Comparison of ENCODE assay signal across 31 cellular contexts in the genomic region with DNA sequence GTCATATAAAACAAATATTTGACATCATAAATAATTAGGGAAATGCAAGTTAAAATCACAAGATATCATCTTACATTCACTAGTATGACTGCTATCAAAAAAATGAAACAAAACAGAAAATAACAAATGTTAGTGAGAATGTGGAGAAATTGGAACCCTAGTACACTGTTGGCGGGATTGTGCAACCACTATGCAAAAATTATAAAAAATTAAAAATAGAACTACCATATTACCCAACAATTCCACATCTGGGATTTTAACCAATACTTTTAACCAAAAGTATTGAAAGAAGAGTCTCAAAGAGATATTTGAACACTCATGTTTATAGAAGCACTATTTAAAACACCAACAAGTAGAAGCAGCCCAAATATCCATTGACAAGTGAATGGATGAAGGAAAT.
"Had no signal": no experiment of that assay in that cellular context is flagged by ENCODE, and none has a peak within 500 bp of the region (broad histone marks: within the 10 kb centered on the region; RNA-seq: fewer than 3 reads in every experiment).

No MANE protein-coding gene starts in this region.

- H3K27ac Mint-ChIP-seq: activated CD4-positive, alpha-beta memory T cell treated with anti-CD3 and anti-CD28 coated beads, Interleukin-2, amount 10 ng/mL, durations not matched to agents 7 days and 5 days; activated CD4-positive, alpha-beta T cell treated with anti-CD3 and anti-CD28 coated beads, Interleukin-2, amount 10 ng/mL, durations not matched to agents 7 days and 5 days; activated naive CD4-positive, alpha-beta T cell treated with anti-CD3 and anti-CD28 coated beads, Interleukin-2, amount 50 U/mL, for 24 hours; activated naive CD8-positive, alpha-beta T cell treated with anti-CD3 and anti-CD28 coated beads for 36 hours; activated naive CD8-positive, alpha-beta T cell treated with anti-CD3 and anti-CD28 coated beads, Interleukin-2, amount 50 U/mL, for 24 hours; activated T-cell treated with anti-CD3 and anti-CD28 coated beads, Interleukin-2, amount 50 U/mL, for 24 hours; activated T-cell treated with anti-CD3 and anti-CD28 coated beads, Interleukin-2, amount 50 U/mL, for 72 hours; WTC11 had no signal

- H3K9me3 Mint-ChIP-seq: activated CD4-positive, alpha-beta memory T cell treated with anti-CD3 and anti-CD28 coated beads, Interleukin-2, amount 10 ng/mL, durations not matched to agents 7 days and 5 days; activated naive CD4-positive, alpha-beta T cell treated with anti-CD3 and anti-CD28 coated beads, Interleukin-2, amount 50 U/mL, for 24 hours; activated T-cell treated with anti-CD3 and anti-CD28 coated beads, Interleukin-2, amount 50 U/mL, for 72 hours had no signal

- H3K27me3 Mint-ChIP-seq: activated CD4-positive, alpha-beta memory T cell treated with anti-CD3 and anti-CD28 coated beads, Interleukin-2, amount 10 ng/mL, durations not matched to agents 7 days and 5 days; activated CD4-positive, alpha-beta T cell treated with anti-CD3 and anti-CD28 coated beads, Interleukin-2, amount 10 ng/mL, durations not matched to agents 7 days and 5 days; activated naive CD4-positive, alpha-beta T cell treated with anti-CD3 and anti-CD28 coated beads, Interleukin-2, amount 50 U/mL, for 24 hours; activated naive CD8-positive, alpha-beta T cell treated with anti-CD3 and anti-CD28 coated beads for 36 hours; activated naive CD8-positive, alpha-beta T cell treated with anti-CD3 and anti-CD28 coated beads, Interleukin-2, amount 50 U/mL, for 24 hours; activated T-cell treated with anti-CD3 and anti-CD28 coated beads, Interleukin-2, amount 50 U/mL, for 24 hours had no signal

- H3K4me3 ChIP-seq: adrenal gland, body of pancreas, cardiac muscle cell, colonic mucosa, esophagus squamous epithelium, gastroesophageal sphincter, heart right ventricle, hepatocyte had no signal

- H3K4me3 Mint-ChIP-seq: activated CD4-positive, alpha-beta memory T cell treated with anti-CD3 and anti-CD28 coated beads, Interleukin-2, amount 10 ng/mL, durations not matched to agents 7 days and 5 days; activated CD4-positive, alpha-beta T cell treated with anti-CD3 and anti-CD28 coated beads, Interleukin-2, amount 10 ng/mL, durations not matched to agents 7 days and 5 days; activated naive CD4-positive, alpha-beta T cell treated with anti-CD3 and anti-CD28 coated beads, Interleukin-2, amount 50 U/mL, for 24 hours; activated naive CD8-positive, alpha-beta T cell treated with anti-CD3 and anti-CD28 coated beads for 36 hours; activated naive CD8-positive, alpha-beta T cell treated with anti-CD3 and anti-CD28 coated beads, Interleukin-2, amount 50 U/mL, for 24 hours; activated T-cell treated with anti-CD3 and anti-CD28 coated beads, Interleukin-2, amount 50 U/mL, for 24 hours; activated T-cell treated with anti-CD3 and anti-CD28 coated beads, Interleukin-2, amount 50 U/mL, for 72 hours; WTC11 had no signal

- ATAC-seq: activated naive CD8-positive, alpha-beta T cell treated with anti-CD3 and anti-CD28 coated beads, Interleukin-2, amount 50 U/mL, for 24 hours; activated T-cell treated with anti-CD3 and anti-CD28 coated beads, Interleukin-2, amount 50 U/mL, for 72 hours; body of pancreas; gastroesophageal sphincter; heart right ventricle; WTC11 had no signal

- H3K4me1 Mint-ChIP-seq: activated CD4-positive, alpha-beta memory T cell treated with anti-CD3 and anti-CD28 coated beads, Interleukin-2, amount 10 ng/mL, durations not matched to agents 7 days and 5 days; activated CD4-positive, alpha-beta T cell treated with anti-CD3 and anti-CD28 coated beads, Interleukin-2, amount 10 ng/mL, durations not matched to agents 7 days and 5 days; activated naive CD4-positive, alpha-beta T cell treated with anti-CD3 and anti-CD28 coated beads, Interleukin-2, amount 50 U/mL, for 24 hours; activated naive CD8-positive, alpha-beta T cell treated with anti-CD3 and anti-CD28 coated beads for 36 hours; activated naive CD8-positive, alpha-beta T cell treated with anti-CD3 and anti-CD28 coated beads, Interleukin-2, amount 50 U/mL, for 24 hours had no signal

- DNase-seq: activated CD4-positive, alpha-beta memory T cell treated with anti-CD3 and anti-CD28 coated beads, Interleukin-2, amount 10 ng/mL, durations not matched to agents 7 days and 5 days; activated CD4-positive, alpha-beta T cell treated with anti-CD3 and anti-CD28 coated beads for 1 hour; activated CD4-positive, alpha-beta T cell treated with anti-CD3 and anti-CD28 coated beads for 4 hours; activated CD4-positive, alpha-beta T cell treated with anti-CD3 and anti-CD28 coated beads, Interleukin-2, amount 10 ng/mL, durations not matched to agents 7 days and 5 days; activated CD4-positive, alpha-beta T cell treated with anti-CD3 and anti-CD28 coated beads, Interleukin-2, amount 50 U/mL, for 4 hours; activated CD8-positive, alpha-beta memory T cell treated with anti-CD3 and anti-CD28 coated beads, Interleukin-2, amount 50 U/mL, for 48 hours; activated effector memory CD4-positive, alpha-beta T cell treated with Interleukin-2 at 50 U/mL for 16 hours; activated gamma-delta T cell treated with Interleukin-2 at 50 U/mL for 16 hours; activated naive CD4-positive, alpha-beta T cell treated with Interleukin-2 at 50 U/mL for 16 hours; activated naive CD8-positive, alpha-beta T cell treated with anti-CD3 and anti-CD28 coated beads for 36 hours; activated naive CD8-positive, alpha-beta T cell treated with anti-CD3 and anti-CD28 coated beads, Interleukin-2, amount 50 U/mL, for 24 hours; activated T-cell treated with anti-CD3 and anti-CD28 coated beads for 4 hours; activated T-cell treated with anti-CD3 and anti-CD28 coated beads, Interleukin-2, amount 50 U/mL, for 24 hours; activated T-cell treated with anti-CD3 and anti-CD28 coated beads, Interleukin-2, amount 50 U/mL, for 72 hours; adrenal gland; amygdala; aorta; body of pancreas; central memory CD4-positive, alpha-beta T cell; cerebellar nuclear complex; colonic mucosa; effector CD8-positive, alpha-beta T cell; esophagus squamous epithelium; foreskin melanocyte; heart right ventricle; T-helper 2 cell had no signal

- H3K36me3 Mint-ChIP-seq: activated naive CD4-positive, alpha-beta T cell treated with anti-CD3 and anti-CD28 coated beads, Interleukin-2, amount 50 U/mL, for 24 hours; activated naive CD8-positive, alpha-beta T cell treated with anti-CD3 and anti-CD28 coated beads for 36 hours had no signal
